6 cellular contexts compared by ENCODE assay signal in genomic region chr1:983736-984475, GRCh38. TPM values are rescaled to one million over a fixed set of nuclear protein-coding genes. Genes with fewer than 3 reads are reported as not detected.
DNase-seq lines count a peak whose midpoint lies in the region; ATAC-seq and TF ChIP-seq lines count a peak whose summit lies in the region.

No MANE protein-coding gene starts in this region.

- H4K20me1 ChIP-seq in SK-N-SH (ENCODE audit: insufficient read depth) = no peaks in the 10 kb centered on the region

- TF ChIP-seq EP300 in SK-N-SH (IDR thresholded peaks at IDR 0.05; ENCODE audit: borderline replicate concordance in 1 of 2, low read depth in 1 of 2, low read length in 1 of 2) = no peak

- ATAC-seq in sciatic nerve (peak; percentile 60), HG03159 (IDR thresholded peaks at IDR 0.05; ENCODE audit: unreplicated experiment) (no peak), GM21367 (IDR thresholded peaks at IDR 0.05; ENCODE audit: unreplicated experiment) (no peak)

- H3F3A ChIP-seq in SK-N-SH (replicated peaks; ENCODE audit: insufficient read depth) = no peaks in the 10 kb centered on the region

- peak; percentile 76 for TF ChIP-seq CTCF in SK-N-SH (IDR thresholded peaks at IDR 0.05)
- TF ChIP-seq CTCF in choroid plexus epithelial cell (conservative IDR thresholded peaks at IDR 0.05; ENCODE audit: low read depth, low read length) = peak; percentile 80

- no peaks in the 10 kb centered on the region for H3K9me3 ChIP-seq in SK-N-SH

- no peak overlapping the region for H2AFZ ChIP-seq in SK-N-SH (ENCODE audit: low read depth)

- peak overlapping the region; percentile 63; the same call in 1 of the 2 replicates for H3K4me2 ChIP-seq in SK-N-SH

- H3K4me3 ChIP-seq in SK-N-SH (ENCODE audit: low read depth in 2 of 2, low read length in 1 of 2) (peak overlapping the region in 1 of 2 experiments; percentile 32; a peak in 1 of 4 replicates), choroid plexus epithelial cell (ENCODE audit: low read depth, low read length) (peak overlapping the region; percentile 26)

- H3K9me2 ChIP-seq in SK-N-SH = no peaks in the 10 kb centered on the region

- 40% methylated on average over 8 of the region's 32 CpGs for WGBS in SK-N-SH (ENCODE audit: low lambda C conversion rate)

- no peaks in the 10 kb centered on the region for H3K79me2 ChIP-seq in SK-N-SH (ENCODE audit: insufficient read depth)

- H3K27ac ChIP-seq in SK-N-SH (ENCODE audit: low read depth in 2 of 2, low read length in 1 of 2) = no peak overlapping the region

- H3K36me3 ChIP-seq in SK-N-SH (replicated peaks in 1 of 2; ENCODE audit: control insufficient read depth in 1 of 2, insufficient read depth in 2 of 2, low read length in 1 of 2) = no peaks in the 10 kb centered on the region

- H3K27me3 ChIP-seq in SK-N-SH (ENCODE audit: insufficient read depth) = peaks cover 29% of the 10 kb centered on the region; the same call in 1 of the 2 replicates

- CTCF ChIA-PET in SK-N-SH (lab: Yijun Ruan, JAX) = interaction anchor here (0.6 to 9.1 kb wide), 39 partner anchors 8 to 364 kb away, joined by 3 to 246 read pairs (median 4); partner anchors contain the start of genes AGRN, HES4, ISG15 and KLHL17

- intact Hi-C loops in sciatic nerve (cut with DNase I) = loop anchor here (5.0 kb wide), 1 partner anchor 78 kb away; no protein-coding TSS in a partner anchor

- H3K9ac ChIP-seq in SK-N-SH = no peak overlapping the region

- POLR2A ChIA-PET in SK-N-SH (lab: Yijun Ruan, JAX) = no interaction called here

- TF ChIP-seq RAD21 in SK-N-SH (IDR thresholded peaks at IDR 0.05; ENCODE audit: low read length) = peak; percentile 71

- peak; percentile 88 for DNase-seq in D341Med (ENCODE audit: low spot score)
- peak; percentile 92 for DNase-seq in SK-N-SH
- DNase-seq in choroid plexus epithelial cell (ENCODE audit: low read depth) = no peak
- DNase-seq in sciatic nerve (ENCODE audit: low spot score) = no peak

- H3K4me1 ChIP-seq in SK-N-SH (ENCODE audit: control insufficient read depth in 1 of 2, insufficient read depth in 2 of 2, low read depth in 1 of 2, low read length in 1 of 2) = peaks cover 0 to 9% of the 10 kb centered on the region in 2 experiments; a peak in 1 of 4 replicates

TF ChIP-seq in SK-N-SH, 30 proteins besides CTCF, POLR2A, EP300 and RAD21:
- TF ChIP-seq SMC3 (IDR thresholded peaks at IDR 0.05; ENCODE audit: low read depth, low read length) (peak; percentile 56), NRF1 (IDR thresholded peaks at IDR 0.05; ENCODE audit: low read depth, low read length) (no peak)
TF ChIP-seq in SK-N-SH: peak in this region for 1.

RNA-seq across cellular contexts. Expression of gene PERM1, which starts 2.0 kb away (rescaled TPM):
- 0.18 and 0.25 TPM in 2 replicates for polyA plus RNA-seq in SK-N-SH (2012; rRNA removed)
- polyA plus RNA-seq in SK-N-SH (2012; cell fraction: cytosol; rRNA removed) = 0.13 and 0.18 TPM in 2 replicates
- 0.73 and 1.4 TPM in 2 replicates for polyA plus RNA-seq in SK-N-SH (2012; cell fraction: nucleus; rRNA removed)
- total RNA-seq in sciatic nerve = not detected

RNA-seq across cellular contexts. Expression of gene HES4, which starts 16.0 kb away (rescaled TPM):
- polyA plus RNA-seq in SK-N-SH (2012; rRNA removed) = 4.2 and 4.7 TPM in 2 replicates
- 0.26 and 0.32 TPM in 2 replicates for polyA plus RNA-seq in SK-N-SH (2012; cell fraction: cytosol; rRNA removed)
- polyA plus RNA-seq in SK-N-SH (2012; cell fraction: nucleus; rRNA removed) = 43.9 and 52.7 TPM in 2 replicates
- 30.5 TPM for total RNA-seq in sciatic nerve

RNA-seq across cellular contexts. Expression of gene PLEKHN1, which starts 17.6 kb away (rescaled TPM):
- not detected in 2 replicates for polyA plus RNA-seq in SK-N-SH (2012; rRNA removed)
- not detected in 2 replicates for polyA plus RNA-seq in SK-N-SH (2012; cell fraction: cytosol; rRNA removed)
- polyA plus RNA-seq in SK-N-SH (2012; cell fraction: nucleus; rRNA removed) = 0.13 and 0.25 TPM in 2 replicates
- 0.40 TPM for total RNA-seq in sciatic nerve

RNA-seq across cellular contexts. Expression of gene KLHL17, which starts 23.5 kb away (rescaled TPM):
- polyA plus RNA-seq in SK-N-SH (2012; rRNA removed) = 27.3 and 28.1 TPM in 2 replicates
- 3.6 and 5.7 TPM in 2 replicates for polyA plus RNA-seq in SK-N-SH (2012; cell fraction: cytosol; rRNA removed)
- 220 and 295 TPM in 2 replicates for polyA plus RNA-seq in SK-N-SH (2012; cell fraction: nucleus; rRNA removed)
- 10.6 TPM for total RNA-seq in sciatic nerve

RNA-seq across cellular contexts. Expression of gene NOC2L, which starts 24.9 kb away (rescaled TPM):
- polyA plus RNA-seq in SK-N-SH (2012; rRNA removed) = 114 and 124 TPM in 2 replicates
- 77.5 and 83.1 TPM in 2 replicates for polyA plus RNA-seq in SK-N-SH (2012; cell fraction: cytosol; rRNA removed)
- 214 and 215 TPM in 2 replicates for polyA plus RNA-seq in SK-N-SH (2012; cell fraction: nucleus; rRNA removed)
- total RNA-seq in sciatic nerve = 43.7 TPM

Comparison
In these comparisons a context has a peak if more than half of its experiments do, and no peak if none do; other contexts are left out.
1. DNase-seq: peak in D341Med (single experiment) and SK-N-SH (single experiment); none in choroid plexus epithelial cell (single experiment) and sciatic nerve (single experiment).